1 cellular context compared by ENCODE assay signal in genomic region chr11:83071641-83072591, GRCh38.
TF ChIP-seq lines count a peak whose summit lies in the region.

Gene RAB30, minus strand, starts transcription at chr11:83071897. Its CDS starts 74,581 bp downstream, at chr11:82997316.

TF ChIP-seq in HepG2, 621 proteins besides CTCF, POLR2A, EP300 and RAD21 (continued from another document):
- TF ChIP-seq PRDM15 (CRISPR knock-in tag; IDR thresholded peaks at IDR 0.05) = no peak
- peak; percentile 65; the same call in 1 of the 2 replicates for TF ChIP-seq ZNF619 (CRISPR knock-in tag; IDR thresholded peaks at IDR 0.05)
- 0 out of 2 replicates have a peak, but pooled peaks have one; percentile 35 for TF ChIP-seq ZNF777 (CRISPR knock-in tag; IDR thresholded peaks at IDR 0.05)
- TF ChIP-seq ZZZ3 (CRISPR knock-in tag; IDR thresholded peaks at IDR 0.05; ENCODE audit: borderline replicate concordance) = 0 out of 2 replicates have a peak, but pooled peaks have one; percentile 19
- TF ChIP-seq MXD4 (CRISPR knock-in tag; IDR thresholded peaks at IDR 0.05) = peak; percentile 48; the same call in 1 of the 2 replicates
- peak; percentile 68; the same call in 1 of the 2 replicates for TF ChIP-seq ETV6 (CRISPR knock-in tag; conservative IDR thresholded peaks at IDR 0.05)
- peak; percentile 34; the same call in 1 of the 2 replicates for TF ChIP-seq KAT7 (CRISPR knock-in tag; IDR thresholded peaks at IDR 0.05; ENCODE audit: borderline replicate concordance)
- TF ChIP-seq ATF7 (IDR thresholded peaks at IDR 0.05) = peak; percentile 99
- peak; percentile 99 for TF ChIP-seq ATF7 (CRISPR knock-in tag; IDR thresholded peaks at IDR 0.05)
- TF ChIP-seq ZNF253 (CRISPR knock-in tag; IDR thresholded peaks at IDR 0.05; ENCODE audit: borderline replicate concordance) = no peak
- TF ChIP-seq MNT (IDR thresholded peaks at IDR 0.05) = peak; percentile 37; the same call in 1 of the 2 replicates
- TF ChIP-seq HMGXB4 (CRISPR knock-in tag; IDR thresholded peaks at IDR 0.05; ENCODE audit: borderline replicate concordance in 1 of 2, low read depth in 1 of 2) = peak; percentile 70 to 84
- TF ChIP-seq ZBTB3 (CRISPR knock-in tag; IDR thresholded peaks at IDR 0.05; ENCODE audit: borderline replicate concordance, low read depth) = 0 out of 2 replicates have a peak, but pooled peaks have one; percentile 36
- peak; percentile 89 for TF ChIP-seq ATF3 (CRISPR knock-in tag; IDR thresholded peaks at IDR 0.05)
- TF ChIP-seq GATA4 (IDR thresholded peaks at IDR 0.05; ENCODE audit: borderline replicate concordance, low read depth) = no peak; the same call in 1 of the 2 replicates
- TF ChIP-seq ZNF441 (CRISPR knock-in tag; IDR thresholded peaks at IDR 0.05; ENCODE audit: borderline replicate concordance) = no peak; the same call in 1 of the 2 replicates
- TF ChIP-seq SRSF1 (optimal IDR thresholded peaks at IDR 0.05; ENCODE audit: low read depth, low read length) = peak; percentile 84
- 0 out of 2 replicates have a peak, but pooled peaks have one; percentile 11 for TF ChIP-seq ZBTB43 (CRISPR knock-in tag; conservative IDR thresholded peaks at IDR 0.05)
- peak; percentile 70 for TF ChIP-seq ZNF414 (CRISPR knock-in tag; IDR thresholded peaks at IDR 0.05)
- no peak for TF ChIP-seq EZH2 (conservative IDR thresholded peaks at IDR 0.05; ENCODE audit: low read depth, low read length)
- peak; percentile 47 for TF ChIP-seq IKZF5 (CRISPR knock-in tag; IDR thresholded peaks at IDR 0.05)
- TF ChIP-seq ZNF562 (CRISPR knock-in tag; IDR thresholded peaks at IDR 0.05; ENCODE audit: borderline replicate concordance) = no peak
- peak; percentile 60; the same call in 1 of the 2 replicates for TF ChIP-seq RXRB (CRISPR knock-in tag; IDR thresholded peaks at IDR 0.05; ENCODE audit: borderline replicate concordance)
- TF ChIP-seq ZNF350 (CRISPR knock-in tag; IDR thresholded peaks at IDR 0.05; ENCODE audit: borderline replicate concordance, low read depth) = peak; percentile 92
- peak; percentile 33; the same call in 1 of the 2 replicates for TF ChIP-seq ZXDC (CRISPR knock-in tag; IDR thresholded peaks at IDR 0.05)
- TF ChIP-seq ZBTB20 (CRISPR knock-in tag; IDR thresholded peaks at IDR 0.05; ENCODE audit: borderline replicate concordance, low read depth) = 0 out of 2 replicates have a peak, but pooled peaks have one; percentile 48
- TF ChIP-seq ZNF547 (CRISPR knock-in tag; IDR thresholded peaks at IDR 0.05) = peak; percentile 75; the same call in 1 of the 2 replicates
- no peak for TF ChIP-seq DZIP1 (CRISPR knock-in tag; IDR thresholded peaks at IDR 0.05)
- 0 out of 2 replicates have a peak, but pooled peaks have one; percentile 41 for TF ChIP-seq ZIK1 (CRISPR knock-in tag; IDR thresholded peaks at IDR 0.05; ENCODE audit: borderline replicate concordance, low read depth)
- no peak for TF ChIP-seq ZNF326 (CRISPR knock-in tag; IDR thresholded peaks at IDR 0.05; ENCODE audit: borderline replicate concordance)
